12 cellular contexts compared by ENCODE assay signal in genomic region chr7:50869108-50869716, GRCh38.
DNase-seq lines count a peak whose midpoint lies in the region; ATAC-seq and TF ChIP-seq lines count a peak whose summit lies in the region.
"Had no signal": no experiment of that assay in that cellular context is flagged by ENCODE, and none has a peak within 500 bp of the region (broad histone marks: within the 10 kb centered on the region; RNA-seq: fewer than 3 reads in every experiment).

No MANE protein-coding gene starts in this region.

- H3K27ac Mint-ChIP-seq in nephron = peak overlapping the region; percentile 9 to 61 (median 18)
- H3K27ac Mint-ChIP-seq: activated T-cell treated with anti-CD3 and anti-CD28 coated beads, Interleukin-2, amount 50 U/mL, for 72 hours; T-cell had no signal

- no peaks in the 10 kb centered on the region for H3K9me3 ChIP-seq in SJSA1 (replicated peaks)
- H3K9me3 ChIP-seq in fibroblast of lung (ENCODE audit: control insufficient read depth, insufficient read depth, low read depth, low read length) = no peaks in the 10 kb centered on the region

- H3K36me3 ChIP-seq in SJSA1 (no peaks in the 10 kb centered on the region), fibroblast of lung (ENCODE audit: control insufficient read depth, insufficient read depth, low read length) (no peaks in the 10 kb centered on the region)

- H3K4me3 ChIP-seq in SJSA1 = no peak overlapping the region
- no peak overlapping the region for H3K4me3 ChIP-seq in fibroblast of lung (replicated peaks in 1 of 4; ENCODE audit: control extremely low read depth in 1 of 4, insufficient read depth in 1 of 4, low read depth in 3 of 4, low read length in 4 of 4)

- H3K79me2 ChIP-seq in fibroblast of lung (ENCODE audit: control insufficient read depth, insufficient read depth, low read length) = no peaks in the 10 kb centered on the region

- ATAC-seq in HG03520 (IDR thresholded peaks at IDR 0.05; ENCODE audit: unreplicated experiment) (no peak), HG03280 (IDR thresholded peaks at IDR 0.05; ENCODE audit: unreplicated experiment) (no peak), GM19035 (IDR thresholded peaks at IDR 0.05; ENCODE audit: unreplicated experiment) (no peak)
- ATAC-seq: activated T-cell treated with anti-CD3 and anti-CD28 coated beads, Interleukin-2, amount 50 U/mL, for 72 hours; naive thymus-derived CD4-positive, alpha-beta T cell; T-cell had no signal

- peak overlapping the region; percentile 70 for H3K4me2 ChIP-seq in fibroblast of lung (ENCODE audit: extremely low read depth, insufficient read depth, low read length)

- peaks cover 4% of the 10 kb centered on the region for H3K27me3 Mint-ChIP-seq in nephron (ENCODE audit: low read depth)

- peak overlapping the region; percentile 53 for H3K27ac ChIP-seq in SJSA1
- no peak overlapping the region for H3K27ac ChIP-seq in fibroblast of lung (ENCODE audit: insufficient read depth, low read length)

- H3K4me1 Mint-ChIP-seq in nephron = no peaks in the 10 kb centered on the region
- H3K4me1 Mint-ChIP-seq: naive thymus-derived CD4-positive, alpha-beta T cell; T-cell had no signal

- TF ChIP-seq CTCF in fibroblast of lung (conservative IDR thresholded peaks at IDR 0.05 in 1 of 2, IDR thresholded peaks at IDR 0.05 in 1 of 2; ENCODE audit: low read depth in 1 of 2, low read length in 2 of 2) (no peak), nephron (IDR thresholded peaks at IDR 0.05; ENCODE audit: unreplicated experiment in 3 of 3) (no peak)

- H2AFZ ChIP-seq in fibroblast of lung (ENCODE audit: low read length) = no peak overlapping the region

- H3K9me3 Mint-ChIP-seq in nephron = peaks cover under 1% of the 10 kb centered on the region
- H3K9me3 Mint-ChIP-seq: activated T-cell treated with anti-CD3 and anti-CD28 coated beads, Interleukin-2, amount 50 U/mL, for 72 hours; naive thymus-derived CD4-positive, alpha-beta T cell; T-cell had no signal

- H3K36me3 Mint-ChIP-seq in nephron (ENCODE audit: low read depth) = no peaks in the 10 kb centered on the region
- H3K36me3 Mint-ChIP-seq: naive thymus-derived CD4-positive, alpha-beta T cell; T-cell had no signal

- peak; percentile 63 for DNase-seq in Ammon's horn (ENCODE audit: low spot score)
- DNase-seq in SJSA1 (ENCODE audit: low read depth in 1 of 2, low spot score in 2 of 2) = peak in 1 of 2 experiments; percentile 52
- DNase-seq in fibroblast of lung (ENCODE audit: low read depth in 2 of 2) = peak; percentile 81 to 93
- DNase-seq in NK-92 (lab: John Stamatoyannopoulos, UW; ENCODE audit: unreplicated experiment) = no peak
- DNase-seq: activated T-cell treated with anti-CD3 and anti-CD28 coated beads, Interleukin-2, amount 50 U/mL, for 72 hours; naive thymus-derived CD4-positive, alpha-beta T cell; NCI-H187 treated with DMSO at 0.1 percent for 48 hours; T-cell had no signal

- no peaks in the 10 kb centered on the region for H4K20me1 ChIP-seq in fibroblast of lung (ENCODE audit: control insufficient read depth, extremely low read depth, insufficient read depth, low read length)

- H3K9ac ChIP-seq in fibroblast of lung (ENCODE audit: insufficient read depth, low read length) = no peak overlapping the region

- H3K27me3 ChIP-seq in SJSA1 (replicated peaks) = peaks cover under 1% of the 10 kb centered on the region; the same call in 1 of the 2 replicates
- H3K27me3 ChIP-seq in fibroblast of lung (ENCODE audit: control insufficient read depth, insufficient read depth, low read length) = no peaks in the 10 kb centered on the region

- H3K4me3 Mint-ChIP-seq in nephron = no peak overlapping the region
- H3K4me3 Mint-ChIP-seq: activated T-cell treated with anti-CD3 and anti-CD28 coated beads, Interleukin-2, amount 50 U/mL, for 72 hours; naive thymus-derived CD4-positive, alpha-beta T cell; T-cell had no signal

- H3K4me1 ChIP-seq in SJSA1 (replicated peaks) (peaks cover 17% of the 10 kb centered on the region), fibroblast of lung (ENCODE audit: control insufficient read depth, extremely low read depth, insufficient read depth, low read length) (peaks cover 4% of the 10 kb centered on the region)
